ENCODE assay signal across 10 cellular contexts in genomic region chr10:18340496-18341051, GRCh38.
DNase-seq lines count a peak whose midpoint lies in the region; ATAC-seq and TF ChIP-seq lines count a peak whose summit lies in the region.
"Had no signal": no experiment of that assay in that cellular context is flagged by ENCODE, and none has a peak within 500 bp of the region (broad histone marks: within the 10 kb centered on the region; RNA-seq: fewer than 3 reads in every experiment).

No MANE protein-coding gene starts in this region.

- H3K9me2 ChIP-seq in OCI-LY7 (ENCODE audit: insufficient read depth, low read length) = no peaks in the 10 kb centered on the region

- H3K9me3 ChIP-seq in OCI-LY7 (ENCODE audit: low read length) (no peaks in the 10 kb centered on the region), thoracic aorta (no peaks in the 10 kb centered on the region)

- peak overlapping the region; percentile 54 for H3K4me3 Mint-ChIP-seq in mesothelial cell of epicardium
- no peak overlapping the region for H3K4me3 Mint-ChIP-seq in CD14-positive monocyte
- H3K4me3 Mint-ChIP-seq: activated CD4-positive, alpha-beta T cell treated with anti-CD3 and anti-CD28 coated beads, Interleukin-2, amount 10 ng/mL, durations not matched to agents 7 days and 5 days had no signal

- no peak overlapping the region for H3K27ac ChIP-seq in OCI-LY7 (ENCODE audit: low read depth, low read length, poor library complexity, severe bottlenecking)
- H3K27ac ChIP-seq in thoracic aorta = peak overlapping the region; percentile 33 to 41

- DNase-seq in OCI-LY7 (ENCODE audit: low spot score) (no peak), fibroblast of peridontal ligament (ENCODE audit: extremely low read depth) (peak; percentile 54), mesothelial cell of epicardium (ENCODE audit: low spot score in 2 of 2, unreplicated experiment in 2 of 2) (no peak), thoracic aorta (ENCODE audit: low spot score) (no peak), CD14-positive monocyte (ENCODE audit: low spot score) (no peak)
- no peak for DNase-seq in stimulated activated CD4-positive, alpha-beta T cell treated with anti-CD3 and anti-CD28 coated beads, Interleukin-4, amount 100 ng/mL, for 1 hour
- DNase-seq: activated CD4-positive, alpha-beta T cell treated with anti-CD3 and anti-CD28 coated beads, Interleukin-2, amount 10 ng/mL, durations not matched to agents 7 days and 5 days; OCI-M1 had no signal

- no peak overlapping the region for H2AFZ ChIP-seq in OCI-LY7 (ENCODE audit: low read length)

- no peaks in the 10 kb centered on the region for H3K79me2 ChIP-seq in OCI-LY7 (ENCODE audit: insufficient read depth, low read depth, low read length)

- intact Hi-C loops in OCI-LY7 (cut with micrococcal nuclease; ENCODE audit: unreplicated experiment) = no loop called here
- intact Hi-C loops in CD14-positive monocyte (cut with micrococcal nuclease) = no loop called here

- POLR2A ChIA-PET in OCI-LY7 (lab: Charles Lee) = interaction anchor here (0.8 kb wide), 1 partner anchor 15 kb away, joined by 3 read pairs; no protein-coding TSS in a partner anchor

- TF ChIP-seq CTCF in OCI-LY7 (conservative IDR thresholded peaks at IDR 0.05; ENCODE audit: low read length) = no peak
- no peak for TF ChIP-seq CTCF in mesothelial cell of epicardium (IDR thresholded peaks at IDR 0.05; ENCODE audit: unreplicated experiment)
- no peak for TF ChIP-seq CTCF in thoracic aorta (IDR thresholded peaks at IDR 0.05)
- no peak for TF ChIP-seq CTCF in CD14-positive monocyte (IDR thresholded peaks at IDR 0.05)

- H3K27me3 ChIP-seq in thoracic aorta (replicated peaks; ENCODE audit: insufficient read depth) = no peaks in the 10 kb centered on the region

- CTCF ChIA-PET in OCI-LY7 (lab: Charles Lee; ENCODE audit: unreplicated experiment) = no interaction called here

- no TSS peak for BruUV-seq in OCI-LY7 (replicated peaks; lab: Mats Ljungman, UMichigan)

- peak overlapping the region; percentile 17; the same call in 1 of the 2 replicates for H3K4me2 ChIP-seq in OCI-LY7 (ENCODE audit: low read length)

- no peaks in the 10 kb centered on the region for H3K27me3 Mint-ChIP-seq in mesothelial cell of epicardium (ENCODE audit: low read depth)
- H3K27me3 Mint-ChIP-seq in CD14-positive monocyte (ENCODE audit: low read depth in 3 of 3) = peaks cover 2 to 7% (median 4%) of the 10 kb centered on the region in 3 donors
- H3K27me3 Mint-ChIP-seq: activated CD4-positive, alpha-beta T cell treated with anti-CD3 and anti-CD28 coated beads, Interleukin-2, amount 10 ng/mL, durations not matched to agents 7 days and 5 days had no signal

- H3K4me1 Mint-ChIP-seq in mesothelial cell of epicardium = peaks cover 13% of the 10 kb centered on the region
- H3K4me1 Mint-ChIP-seq in CD14-positive monocyte = no peaks in the 10 kb centered on the region
- H3K4me1 Mint-ChIP-seq: activated CD4-positive, alpha-beta T cell treated with anti-CD3 and anti-CD28 coated beads, Interleukin-2, amount 10 ng/mL, durations not matched to agents 7 days and 5 days had no signal

- H3K27ac Mint-ChIP-seq in mesothelial cell of epicardium (peak overlapping the region; percentile 76), CD14-positive monocyte (no peak overlapping the region)
- H3K27ac Mint-ChIP-seq: activated CD4-positive, alpha-beta T cell treated with anti-CD3 and anti-CD28 coated beads, Interleukin-2, amount 10 ng/mL, durations not matched to agents 7 days and 5 days had no signal

- H4K20me1 ChIP-seq in OCI-LY7 (ENCODE audit: insufficient read depth, low read length) = no peaks in the 10 kb centered on the region

- H3K36me3 ChIP-seq in OCI-LY7 (ENCODE audit: insufficient read depth, low read length) (no peaks in the 10 kb centered on the region), thoracic aorta (no peaks in the 10 kb centered on the region)

- no peaks in the 10 kb centered on the region for H3K4me1 ChIP-seq in OCI-LY7 (ENCODE audit: insufficient read depth, low read length, poor library complexity, severe bottlenecking)
- peaks cover 0 to 25% of the 10 kb centered on the region in 2 donors for H3K4me1 ChIP-seq in thoracic aorta (ENCODE audit: control insufficient read depth in 1 of 2, low read depth in 2 of 2)

- H3K36me3 Mint-ChIP-seq in mesothelial cell of epicardium (no peaks in the 10 kb centered on the region), CD14-positive monocyte (no peaks in the 10 kb centered on the region)

- H3K9me3 Mint-ChIP-seq in mesothelial cell of epicardium (no peaks in the 10 kb centered on the region), CD14-positive monocyte (peaks cover 0 to 3% (median 0%) of the 10 kb centered on the region in 7 donors)
- H3K9me3 Mint-ChIP-seq: activated CD4-positive, alpha-beta T cell treated with anti-CD3 and anti-CD28 coated beads, Interleukin-2, amount 10 ng/mL, durations not matched to agents 7 days and 5 days had no signal

- no peak overlapping the region for H3K4me3 ChIP-seq in OCI-LY7 (ENCODE audit: low read depth, low read length, poor library complexity, severe bottlenecking)
- peak overlapping the region; percentile 69 for H3K4me3 ChIP-seq in thoracic aorta

- no peak for ATAC-seq in thoracic aorta (ENCODE audit: insufficient number of reproducible peaks, low FRiP score, low read depth)
- ATAC-seq in GM21786 (IDR thresholded peaks at IDR 0.05; ENCODE audit: unreplicated experiment) = no peak
- no peak for ATAC-seq in GM21825 (IDR thresholded peaks at IDR 0.05; ENCODE audit: unreplicated experiment)
